ENCODE assay signal across 24 cellular contexts in the genomic region with DNA sequence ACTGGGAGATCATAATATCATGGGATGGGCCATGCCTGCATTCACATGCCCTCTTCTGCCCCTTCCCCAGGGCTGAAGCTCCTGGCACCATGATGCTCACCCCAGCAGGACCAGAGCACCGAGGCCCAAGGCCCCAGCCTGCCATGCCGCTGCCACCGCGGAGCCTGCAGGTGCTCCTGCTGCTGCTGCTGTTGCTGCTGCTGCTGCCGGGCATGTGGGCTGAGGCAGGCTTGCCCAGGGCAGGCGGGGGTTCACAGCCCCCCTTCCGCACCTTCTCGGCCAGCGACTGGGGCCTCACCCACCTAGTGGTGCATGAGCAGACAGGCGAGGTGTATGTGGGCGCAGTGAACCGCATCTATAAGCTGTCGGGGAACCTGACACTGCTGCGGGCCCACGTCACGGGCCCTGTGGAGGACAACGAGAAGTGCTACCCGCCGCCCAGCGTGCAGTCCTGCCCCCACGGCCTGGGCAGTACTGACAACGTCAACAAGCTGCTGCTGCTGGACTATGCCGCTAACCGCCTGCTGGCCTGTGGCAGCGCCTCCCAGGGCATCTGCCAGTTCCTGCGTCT. TPM values are rescaled to one million over a fixed set of nuclear protein-coding genes. Genes with fewer than 3 reads are reported as not detected.
DNase-seq lines count a peak whose midpoint lies in the region; ATAC-seq, FAIRE-seq and TF ChIP-seq lines count a peak whose summit lies in the region.
"Had no signal": no experiment of that assay in that cellular context is flagged by ENCODE, and none has a peak within 500 bp of the region (broad histone marks: within the 10 kb centered on the region; RNA-seq: fewer than 3 reads in every experiment).

No MANE protein-coding gene starts in this region.

- in situ Hi-C loops in HepG2 (cut with HindIII; ENCODE audit: extremely low pct_ligation_motif_present, low pct_unique_long_range_greater_than_20kb): no loop called here

- H3K4me1 ChIP-seq in HepG2 (ENCODE audit: insufficient read depth, low read length): peaks cover 11% of the 10 kb centered on the region
- no peaks in the 10 kb centered on the region for H3K4me1 ChIP-seq in right lobe of liver
- peaks cover 72% of the 10 kb centered on the region for H3K4me1 ChIP-seq in parathyroid adenoma

- H3K9ac ChIP-seq in HepG2 (ENCODE audit: insufficient read depth, low read depth, low read length) (no peak overlapping the region), parathyroid adenoma (no peak overlapping the region)
- H3K9ac ChIP-seq: BLaER1 treated with 17β-estradiol and CSF1 and Interleukin-3, amounts not matched to agents 10 nM and 100 nM; GM23248 had no signal

- no peak for TF ChIP-seq POLR2A in HepG2 (IDR thresholded peaks at IDR 0.05; ENCODE audit: insufficient read depth in 1 of 2, low read depth in 2 of 2, low read length in 2 of 2)
- no peak for TF ChIP-seq POLR2A in right lobe of liver (IDR thresholded peaks at IDR 0.05)

- intact Hi-C loops in HepG2 (cut with micrococcal nuclease; ENCODE audit: unreplicated experiment): loop anchor here (10.0 kb wide), 2 partner anchors 314 to 556 kb away; no protein-coding TSS in a partner anchor
- intact Hi-C loops in right lobe of liver (cut with DNase I): no loop called here

- H3K4me3 ChIP-seq in HepG2 (replicated peaks in 1 of 3; ENCODE audit: insufficient read depth in 1 of 3, low read depth in 2 of 3, low read length in 3 of 3) (no peak overlapping the region), right lobe of liver (no peak overlapping the region), parathyroid adenoma (ENCODE audit: low read depth, low read length) (no peak overlapping the region)
- H3K4me3 ChIP-seq: BLaER1 treated with 17β-estradiol and CSF1 and Interleukin-3, amounts not matched to agents 10 nM and 100 nM; GM23248 had no signal

- H3K79me2 ChIP-seq in HepG2 (ENCODE audit: insufficient read depth, low read length) (peaks cover 15% of the 10 kb centered on the region), parathyroid adenoma (peaks cover 54% of the 10 kb centered on the region)

- H2AFZ ChIP-seq in HepG2 (ENCODE audit: low read length): no peak overlapping the region
- no peak overlapping the region for H2AFZ ChIP-seq in parathyroid adenoma
- H2AFZ ChIP-seq: GM23248 had no signal

- no peak overlapping the region for H3K27ac ChIP-seq in HepG2 (ENCODE audit: extremely low read length, insufficient read depth, low read length)
- H3K27ac ChIP-seq in right lobe of liver: no peak overlapping the region
- H3K27ac ChIP-seq in parathyroid adenoma: peak overlapping the region; percentile 97
- H3K27ac ChIP-seq: 22Rv1; BLaER1 treated with 17β-estradiol and CSF1 and Interleukin-3, amounts not matched to agents 10 nM and 100 nM; GM23248 had no signal

- POLR2A ChIA-PET in HepG2 (lab: Yijun Ruan, JAX): no interaction called here

- no peak for TF ChIP-seq CTCF in HepG2 (CRISPR knock-in tag; IDR thresholded peaks at IDR 0.05)
- TF ChIP-seq CTCF in right lobe of liver (IDR thresholded peaks at IDR 0.05): no peak
- TF ChIP-seq CTCF in parathyroid adenoma (IDR thresholded peaks at IDR 0.05): peak; percentile 62

- no peak for TF ChIP-seq RAD21 in HepG2 (CRISPR knock-in tag; IDR thresholded peaks at IDR 0.05)

- 100% methylated on average over 2 of the region's 26 CpGs for WGBS in HepG2 (ENCODE audit: low lambda C conversion rate)
- no CpG with 5 or more reads among the region's 26 CpGs for WGBS in right lobe of liver (ENCODE audit: insufficient coverage, low coverage, low lambda C conversion rate, missing lambda C conversion rate)

- CTCF ChIA-PET in HepG2 (lab: Yijun Ruan, JAX; ENCODE audit: low intra/inter-chr PET ratio, low total read pairs): no interaction called here

- H3K4me2 ChIP-seq in HepG2 (ENCODE audit: low read depth, low read length): no peak overlapping the region
- no peak overlapping the region for H3K4me2 ChIP-seq in parathyroid adenoma (ENCODE audit: low read length)
- H3K4me2 ChIP-seq: BLaER1 treated with 17β-estradiol and CSF1 and Interleukin-3, amounts not matched to agents 10 nM and 100 nM had no signal

- H4K20me1 ChIP-seq in HepG2 (ENCODE audit: insufficient read depth, low read length): peaks cover 21% of the 10 kb centered on the region; the same call in 1 of the 2 replicates

- TF ChIP-seq EP300 in HepG2 (IDR thresholded peaks at IDR 0.05; ENCODE audit: low read depth in 2 of 2, low read length in 2 of 2) (no peak), HepG2 (CRISPR knock-in tag; IDR thresholded peaks at IDR 0.05; ENCODE audit: borderline replicate concordance) (no peak)

- ATAC-seq in HepG2 (no peak), right lobe of liver (no peak), GM21786 (IDR thresholded peaks at IDR 0.05; ENCODE audit: unreplicated experiment) (no peak)

- FAIRE-seq in HepG2 (lab: Jason Lieb, UNC): no peak
- FAIRE-seq: A204.1, D721Med, GM12892, H1 had no signal

- BruUV-seq in HepG2 (replicated peaks; lab: Mats Ljungman, UMichigan): no TSS peak

- H3K36me3 ChIP-seq in HepG2 (replicated peaks in 1 of 2; ENCODE audit: control insufficient read depth in 1 of 2, insufficient read depth in 2 of 2, low read length in 2 of 2) (peaks cover 19 to 21% of the 10 kb centered on the region in 2 experiments; a peak in 4 of 5 replicates), right lobe of liver (peaks cover 0 to 3% (median 0%) of the 10 kb centered on the region in 4 donors), parathyroid adenoma (ENCODE audit: control insufficient read depth, insufficient read depth, low read length) (no peaks in the 10 kb centered on the region)

- DNase-seq in NCI-H748 (lab: John Stamatoyannopoulos, UW; ENCODE audit: unreplicated experiment): peak; percentile 7
- DNase-seq in NCI-H748 treated with DMSO at 0.1 percent for 48 hours (lab: John Stamatoyannopoulos, UW): no peak
- DNase-seq in HepG2 (ENCODE audit: low spot score): no peak
- no peak for DNase-seq in right lobe of liver
- peak; percentile 27 for DNase-seq in left kidney (ENCODE audit: low read depth, low spot score)
- no peak for DNase-seq in AML-193 (lab: John Stamatoyannopoulos, UW)
- DNase-seq: BE2C; CD4-positive, alpha-beta T cell; CD8-positive, alpha-beta memory T cell; DMS53; DMS79 treated with DMSO at 0.1 percent for 48 hours; GF-D8; GM23248; H7; HCEC 1CT had no signal

- H3K9me3 ChIP-seq in HepG2 (ENCODE audit: low read length) (no peaks in the 10 kb centered on the region), right lobe of liver (no peaks in the 10 kb centered on the region), parathyroid adenoma (ENCODE audit: control insufficient read depth, low read length) (no peaks in the 10 kb centered on the region)
- H3K9me3 ChIP-seq: BE2C; BLaER1 treated with 17β-estradiol and CSF1 and Interleukin-3, amounts not matched to agents 10 nM and 100 nM had no signal

- H3K27me3 ChIP-seq in HepG2 (ENCODE audit: control insufficient read depth in 1 of 2, insufficient read depth in 2 of 2, low read length in 2 of 2): no peaks in the 10 kb centered on the region
- H3K27me3 ChIP-seq in right lobe of liver: no peaks in the 10 kb centered on the region
- no peaks in the 10 kb centered on the region for H3K27me3 ChIP-seq in parathyroid adenoma (ENCODE audit: control insufficient read depth, insufficient read depth, low read length)
- H3K27me3 ChIP-seq: BE2C had no signal

TF ChIP-seq in HepG2, 621 proteins besides CTCF, POLR2A, EP300 and RAD21 (continues in another document):
- TF ChIP-seq ZSCAN12 (CRISPR knock-in tag; IDR thresholded peaks at IDR 0.05) (no peak), FOXA1 (IDR thresholded peaks at IDR 0.05) (no peak), FOXA1 (CRISPR knock-in tag; IDR thresholded peaks at IDR 0.05) (no peak), RBFOX2 (IDR thresholded peaks at IDR 0.05; ENCODE audit: low read depth, low read length) (0 out of 2 replicates have a peak, but pooled peaks have one; percentile 15), MBNL3 (CRISPR knock-in tag; conservative IDR thresholded peaks at IDR 0.05) (no peak), DNMT1 (CRISPR knock-in tag; IDR thresholded peaks at IDR 0.05) (no peak)

RNA-seq across cellular contexts. Expression of a gene that starts 5.6 kb away (rescaled TPM):
- total RNA-seq in HepG2 (2016; rRNA removed; fragmentation: Illumina TruSeq; extraction: Trizol) (8.5 and 16.6 TPM in 2 replicates), right lobe of liver (1 to 10 TPM; 2.0 to 8.7 (median 5.6) TPM)
- 1.1 TPM in 2 replicates for total RNA-seq in HepG2 (2016; cell fraction: cytosol; rRNA removed; fragmentation: Illumina TruSeq; extraction: Trizol; ENCODE audit: low read depth)
- total RNA-seq in HepG2 (2016; cell fraction: insoluble cytoplasmic fraction; rRNA removed; fragmentation: Illumina TruSeq; extraction: Trizol): 7.0 and 17.7 TPM in 2 replicates
- total RNA-seq in HepG2 (2016; cell fraction: membrane; rRNA removed; fragmentation: Illumina TruSeq; extraction: Trizol): 4.5 and 5.2 TPM in 2 replicates
- 21.4 and 25.4 TPM in 2 replicates for total RNA-seq in HepG2 (2016; cell fraction: nucleus; rRNA removed; fragmentation: Illumina TruSeq; extraction: Trizol)
- polyA plus RNA-seq in HepG2 (2011; rRNA removed): 18.2 and 29.9 TPM in 2 replicates
- 11.5 and 17.1 TPM in 2 replicates for polyA plus RNA-seq in HepG2 (2011; cell fraction: cytosol; rRNA removed)
- 87.4 and 104 TPM in 2 replicates for polyA plus RNA-seq in HepG2 (2011; cell fraction: nucleus; rRNA removed)
- 12.1 and 17.5 TPM in 2 replicates for polyA plus RNA-seq in HepG2 (2012)
- 0.60 and 0.61 TPM in 2 replicates for polyA plus RNA-seq in HepG2 (2016; cell fraction: cytosol; fragmentation: Illumina TruSeq; extraction: Trizol; ENCODE audit: low read depth)
- polyA plus RNA-seq in HepG2 (2016; cell fraction: insoluble cytoplasmic fraction; fragmentation: Illumina TruSeq; extraction: Trizol; ENCODE audit: low read depth): 4.2 and 7.1 TPM in 2 replicates
- polyA plus RNA-seq in HepG2 (2016; cell fraction: membrane; fragmentation: Illumina TruSeq; extraction: Trizol; ENCODE audit: low read depth): 1.3 and 3.0 TPM in 2 replicates
- 40.0 and 50.7 TPM in 2 replicates for polyA plus RNA-seq in HepG2 (2016; cell fraction: nucleus; fragmentation: Illumina TruSeq; extraction: Trizol; ENCODE audit: insufficient read depth, low read depth)
- 45.3 and 67.9 TPM in 2 replicates for polyA minus RNA-seq in HepG2 (2011; rRNA and poly(A)+ RNA removed; ENCODE audit: low replicate concordance)
- 16.4 and 17.6 TPM in 2 replicates for polyA minus RNA-seq in HepG2 (2011; cell fraction: cytosol; rRNA and poly(A)+ RNA removed)
- polyA minus RNA-seq in HepG2 (2011; cell fraction: nucleus; rRNA and poly(A)+ RNA removed): 24.8 and 26.2 TPM in 2 replicates
- polyA plus RNA-seq: CD14-positive monocyte had no signal

Comparison
In these comparisons a context has a peak if more than half of its experiments do, and no peak if none do; other contexts are left out.
1. DNase-seq: peak in NCI-H748 (single experiment) and left kidney (single experiment); none in NCI-H748 treated with DMSO at 0.1 percent for 48 hours (single experiment), HepG2 (single experiment), right lobe of liver (0 of 3) and AML-193 (0 of 2).